Comparison of ENCODE assay signal across 23 cellular contexts in the genomic region with DNA sequence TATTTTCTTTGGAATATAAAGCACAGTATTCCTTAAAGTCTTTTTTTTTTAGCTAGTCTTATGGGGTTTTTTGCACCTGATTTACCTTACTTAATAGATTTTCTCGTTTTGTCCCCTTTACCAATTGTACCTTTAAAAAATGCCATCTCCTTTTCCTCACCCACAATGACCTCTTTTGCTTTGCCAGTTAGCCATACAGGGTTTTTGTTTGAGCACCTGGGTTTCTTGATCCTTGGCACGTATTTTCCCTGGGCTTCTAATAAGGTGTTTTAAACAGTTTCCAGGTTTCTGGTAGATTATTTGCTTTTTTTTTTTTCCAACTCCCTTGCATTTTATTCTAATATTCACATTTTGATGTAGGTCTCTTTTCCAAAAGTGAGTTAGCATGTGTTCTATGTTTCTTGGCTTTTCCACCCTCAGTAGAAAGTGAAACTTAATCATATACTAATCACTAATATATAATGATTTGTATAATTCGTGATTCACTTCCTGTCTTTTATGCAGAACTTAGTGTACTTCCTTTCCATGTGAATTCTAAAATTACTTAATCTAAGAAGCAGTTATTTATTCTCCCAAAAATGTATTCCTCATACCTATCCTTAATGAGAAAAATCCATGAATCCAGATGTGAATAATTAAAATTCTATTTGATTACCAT.
DNase-seq lines count a peak whose midpoint lies in the region; ATAC-seq, FAIRE-seq and TF ChIP-seq lines count a peak whose summit lies in the region.
"Had no signal": no experiment of that assay in that cellular context is flagged by ENCODE, and none has a peak within 500 bp of the region (broad histone marks: within the 10 kb centered on the region; RNA-seq: fewer than 3 reads in every experiment).

No MANE protein-coding gene starts in this region.

- H3K4me3 ChIP-seq in GM23248 (no peak overlapping the region), endothelial cell of umbilical vein (replicated peaks in 1 of 3; ENCODE audit: insufficient read depth in 1 of 3, low read depth in 1 of 3, low read length in 3 of 3) (peak overlapping the region in 1 of 3 experiments; percentile 15)
- H3K4me3 ChIP-seq: K562, PC-9 had no signal

- dilution Hi-C loops in endothelial cell of umbilical vein (cut with MboI; ENCODE audit: extremely low pct_ligation_motif_present, low sequenced_read_pairs), result no loop called here

- TF ChIP-seq CTCF in endothelial cell of umbilical vein (IDR thresholded peaks at IDR 0.05; ENCODE audit: extremely low read depth in 1 of 2, insufficient read depth in 1 of 2, low read depth in 1 of 2, low read length in 2 of 2), result no peak

- H3K9me3 ChIP-seq in GM23248 (ENCODE audit: low read depth), result no peaks in the 10 kb centered on the region
- no peaks in the 10 kb centered on the region for H3K9me3 ChIP-seq in endothelial cell of umbilical vein (replicated peaks; ENCODE audit: control insufficient read depth, insufficient read depth, low read length)

- 52 to 66% methylated on average over 3 of the region's 3 CpGs for WGBS in GM23248 (ENCODE audit: low coverage in 1 of 2, low lambda C conversion rate in 2 of 2, missing lambda C conversion rate in 2 of 2), 2 experiments

- no peaks in the 10 kb centered on the region for H3K9me1 ChIP-seq in endothelial cell of umbilical vein (replicated peaks; ENCODE audit: control insufficient read depth, extremely low read depth, insufficient read depth, low read length)

- DNase-seq in GM23248 (peak; percentile 33), RKO (ENCODE audit: low spot score) (peak; percentile 87), endothelial cell of umbilical vein (ENCODE audit: low read depth, low spot score) (peak; percentile 59), pulmonary artery endothelial cell (ENCODE audit: low read depth, low spot score) (peak; percentile 5), MV-4-11 (lab: John Stamatoyannopoulos, UW) (no peak), T-helper 1 cell (no peak), HPDE6-E6E7 (ENCODE audit: extremely low spot score) (no peak)
- DNase-seq: CD8-positive, alpha-beta T cell; DMS79; GDM1; H9; NCI-H1436; NCI-H2029; NCI-H2171; NCI-H446; PC-9 had no signal

- no peaks in the 10 kb centered on the region for H3K9me2 ChIP-seq in GM23248 (ENCODE audit: insufficient read depth)

- in situ Hi-C loops in GM23248 (cut with MboI), result no loop called here

- no peaks in the 10 kb centered on the region for H3K79me2 ChIP-seq in GM23248 (ENCODE audit: insufficient read depth)
- H3K79me2 ChIP-seq in endothelial cell of umbilical vein (ENCODE audit: control insufficient read depth, insufficient read depth, low read length), result no peaks in the 10 kb centered on the region

- POLR2A ChIA-PET in endothelial cell of umbilical vein (lab: Charles Lee), result interaction anchor here (1.0 kb wide), 1 partner anchor 11 kb away, joined by 3 read pairs; no protein-coding TSS in a partner anchor

- ATAC-seq in GM19463 (IDR thresholded peaks at IDR 0.05; ENCODE audit: unreplicated experiment), result no peak
- ATAC-seq: CD8-positive, alpha-beta T cell; K562; Right ventricle myocardium inferior had no signal

- H3K27ac ChIP-seq in GM23248 (no peak overlapping the region), endothelial cell of umbilical vein (ENCODE audit: insufficient read depth, low read depth, low read length) (peak overlapping the region; percentile 84)
- H3K27ac ChIP-seq: HL-60, PC-9 had no signal

- H3K9ac ChIP-seq in GM23248 (no peak overlapping the region), endothelial cell of umbilical vein (replicated peaks; ENCODE audit: extremely low read depth, insufficient read depth, low read length) (peak overlapping the region; percentile 55)

- H4K20me1 ChIP-seq in GM23248 (ENCODE audit: insufficient read depth), result no peaks in the 10 kb centered on the region
- H4K20me1 ChIP-seq in endothelial cell of umbilical vein (replicated peaks; ENCODE audit: control insufficient read depth, extremely low read depth, insufficient read depth, low read length), result no peaks in the 10 kb centered on the region

- no peak overlapping the region for H3K4me2 ChIP-seq in GM23248 (ENCODE audit: unreplicated experiment)
- peak overlapping the region; percentile 69 for H3K4me2 ChIP-seq in endothelial cell of umbilical vein (ENCODE audit: insufficient read depth, low read length)
- H3K4me2 ChIP-seq: PC-9 had no signal

- intact Hi-C loops in endothelial cell of umbilical vein (cut with micrococcal nuclease), result loop anchor here (1.0 kb wide), 2 partner anchors 9 to 261 kb away; no protein-coding TSS in a partner anchor

- CTCF ChIA-PET in endothelial cell of umbilical vein (lab: Charles Lee), result interaction anchor here (0.8 to 2.6 kb wide), 5 partner anchors 9 to 35 kb away, joined by 3 to 10 read pairs (median 5); no protein-coding TSS in a partner anchor

- no peak for FAIRE-seq in endothelial cell of umbilical vein (lab: Jason Lieb, UNC)
- FAIRE-seq: D721Med, GM12892, GM19239, K562 had no signal

- no peak for TF ChIP-seq POLR2A in endothelial cell of umbilical vein (IDR thresholded peaks at IDR 0.05; ENCODE audit: low read depth, low read length)

- H2AFZ ChIP-seq in GM23248, result peak overlapping the region; percentile 51
- peak overlapping the region; percentile 70 for H2AFZ ChIP-seq in endothelial cell of umbilical vein (ENCODE audit: low read depth, low read length)
- H2AFZ ChIP-seq: PC-9 had no signal

- BruUV-seq in endothelial cell of umbilical vein (replicated peaks; lab: Mats Ljungman, UMichigan), result TSS peak; percentile 95

- H3K36me3 ChIP-seq in GM23248 (ENCODE audit: low read depth), result no peaks in the 10 kb centered on the region
- H3K36me3 ChIP-seq in endothelial cell of umbilical vein (ENCODE audit: control insufficient read depth in 2 of 2, extremely low read depth in 1 of 2, insufficient read depth in 2 of 2, low read length in 2 of 2), result no peaks in the 10 kb centered on the region

- H3K27me3 ChIP-seq in GM23248 (replicated peaks; ENCODE audit: insufficient read depth) (no peaks in the 10 kb centered on the region), endothelial cell of umbilical vein (ENCODE audit: control insufficient read depth in 2 of 2, insufficient read depth in 2 of 2, low read length in 2 of 2) (no peaks in the 10 kb centered on the region)

- H3K4me1 ChIP-seq in GM23248 (ENCODE audit: insufficient read depth), result peaks cover 36% of the 10 kb centered on the region
- H3K4me1 ChIP-seq in endothelial cell of umbilical vein (ENCODE audit: control insufficient read depth, extremely low read depth, insufficient read depth, low read length), result peaks cover 27% of the 10 kb centered on the region

- H3F3A ChIP-seq in GM23248 (ENCODE audit: insufficient read depth), result peaks cover 14% of the 10 kb centered on the region

TF ChIP-seq in endothelial cell of umbilical vein, 7 proteins besides CTCF, POLR2A, EP300 and RAD21:
- TF ChIP-seq MYC (IDR thresholded peaks at IDR 0.05; ENCODE audit: low read depth, low read length) (no peak), EZH2 (IDR thresholded peaks at IDR 0.05; ENCODE audit: borderline replicate concordance, low read depth, low read length, severe bottlenecking) (no peak), POLR2AphosphoS5 (IDR thresholded peaks at IDR 0.05; ENCODE audit: insufficient read depth, low read depth, low read length) (no peak), FOS (IDR thresholded peaks at IDR 0.05; ENCODE audit: borderline replicate concordance, insufficient read depth, low read length) (peak; percentile 64), GATA2 (IDR thresholded peaks at IDR 0.05; ENCODE audit: insufficient read depth, insufficient read length, low read depth, low read length) (no peak), MAX (IDR thresholded peaks at IDR 0.05; ENCODE audit: insufficient read depth, insufficient read length) (no peak), JUN (IDR thresholded peaks at IDR 0.05; ENCODE audit: borderline replicate concordance, insufficient read depth, insufficient read length, low read depth) (peak; percentile 70)

Comparison
In these comparisons a context has a peak if more than half of its experiments do, and no peak if none do; other contexts are left out.
1. DNase-seq: peak in GM23248 (single experiment), RKO (single experiment), endothelial cell of umbilical vein (single experiment) and pulmonary artery endothelial cell (single experiment); none in MV-4-11 (single experiment), T-helper 1 cell (0 of 5) and HPDE6-E6E7 (single experiment).